14 cellular contexts compared by ENCODE assay signal in the genomic region with DNA sequence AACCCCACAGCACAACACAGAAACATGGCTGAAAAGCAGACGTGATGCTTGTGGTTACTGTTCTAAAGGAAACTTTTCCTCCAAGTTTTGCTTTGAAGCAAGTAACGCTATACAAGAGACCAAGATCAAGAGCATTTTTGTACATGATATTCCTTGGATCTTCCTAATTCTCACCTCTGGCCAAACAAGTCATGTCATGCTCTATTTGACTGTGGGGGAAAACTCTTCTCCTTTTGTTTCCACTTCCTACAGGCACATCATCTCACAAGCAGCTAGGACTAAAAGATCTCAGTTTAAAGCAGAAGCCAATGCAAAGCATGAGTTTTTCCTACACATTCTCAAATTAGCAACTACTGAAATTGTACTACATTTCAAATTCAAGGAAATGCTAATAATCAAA.
"Had no signal": no experiment of that assay in that cellular context is flagged by ENCODE, and none has a peak within 500 bp of the region (broad histone marks: within the 10 kb centered on the region; RNA-seq: fewer than 3 reads in every experiment).

No MANE protein-coding gene starts in this region.

- H3K4me3 ChIP-seq: lower lobe of right lung, tibial nerve had no signal

- H3K27me3 Mint-ChIP-seq: activated naive CD8-positive, alpha-beta T cell had no signal

- H3K36me3 ChIP-seq: tibial nerve had no signal

- H3K27me3 ChIP-seq: tibial nerve had no signal

- H3K9me3 ChIP-seq: lower lobe of right lung, tibial nerve had no signal

- H3K4me3 Mint-ChIP-seq: activated naive CD8-positive, alpha-beta T cell had no signal

- ATAC-seq: lower lobe of right lung had no signal

- H3K27ac ChIP-seq: lower lobe of right lung, tibial nerve had no signal

- H3K27ac Mint-ChIP-seq: activated naive CD8-positive, alpha-beta T cell had no signal

- DNase-seq: activated CD4-positive, alpha-beta T cell treated with anti-CD3 and anti-CD28 coated beads, Interleukin-2, amount 50 U/mL, for 1 hour; activated CD4-positive, CD25-positive, alpha-beta regulatory T cell treated with anti-CD3 and anti-CD28 coated beads, Interleukin-2, amount 50 U/mL, for 72 hours; activated gamma-delta T cell; foreskin melanocyte; hypothalamus; islet precursor cell; lower lobe of right lung; occipital lobe; retina; stimulated activated CD4-positive, alpha-beta T cell treated with anti-CD3 and anti-CD28 coated beads, Interleukin-2, amount 100 ng/mL, for 24 hours; stimulated activated naive CD4-positive, alpha-beta T cell treated with Interleukin-2 at 50 U/mL for 16 hours; substantia nigra had no signal
